1 cellular context compared by ENCODE assay signal in the genomic region with DNA sequence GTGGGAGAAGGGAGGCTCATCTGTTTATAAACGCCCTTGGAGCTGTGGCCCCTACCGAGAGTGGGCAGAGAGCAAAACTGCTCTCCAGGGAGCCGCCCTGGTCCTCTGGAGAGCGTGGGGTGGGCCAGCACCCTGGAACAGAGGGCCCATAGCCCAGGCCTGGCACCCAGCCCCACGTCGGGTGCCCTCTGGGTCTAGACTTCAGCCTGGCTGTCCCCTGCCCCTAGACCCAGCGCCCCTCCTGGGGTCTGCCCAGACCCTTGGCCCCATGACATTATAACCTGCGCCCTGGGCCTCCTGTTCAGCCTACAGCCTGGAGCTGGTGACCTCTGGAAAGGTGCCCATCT.
TF ChIP-seq lines count a peak whose summit lies in the region.

No MANE protein-coding gene starts in this region.

TF ChIP-seq in HepG2, 621 proteins besides CTCF, POLR2A, EP300 and RAD21:
- TF ChIP-seq, protein P1, sequence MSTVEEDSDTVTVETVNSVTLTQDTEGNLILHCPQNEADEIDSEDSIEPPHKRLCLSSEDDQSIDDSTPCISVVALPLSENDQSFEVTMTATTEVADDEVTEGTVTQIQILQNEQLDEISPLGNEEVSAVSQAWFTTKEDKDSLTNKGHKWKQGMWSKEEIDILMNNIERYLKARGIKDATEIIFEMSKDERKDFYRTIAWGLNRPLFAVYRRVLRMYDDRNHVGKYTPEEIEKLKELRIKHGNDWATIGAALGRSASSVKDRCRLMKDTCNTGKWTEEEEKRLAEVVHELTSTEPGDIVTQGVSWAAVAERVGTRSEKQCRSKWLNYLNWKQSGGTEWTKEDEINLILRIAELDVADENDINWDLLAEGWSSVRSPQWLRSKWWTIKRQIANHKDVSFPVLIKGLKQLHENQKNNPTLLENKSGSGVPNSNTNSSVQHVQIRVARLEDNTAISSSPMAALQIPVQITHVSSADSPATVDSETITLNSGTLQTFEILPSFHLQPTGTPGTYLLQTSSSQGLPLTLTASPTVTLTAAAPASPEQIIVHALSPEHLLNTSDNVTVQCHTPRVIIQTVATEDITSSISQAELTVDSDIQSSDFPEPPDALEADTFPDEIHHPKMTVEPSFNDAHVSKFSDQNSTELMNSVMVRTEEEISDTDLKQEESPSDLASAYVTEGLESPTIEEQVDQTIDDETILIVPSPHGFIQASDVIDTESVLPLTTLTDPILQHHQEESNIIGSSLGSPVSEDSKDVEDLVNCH (CRISPR knock-in tag; IDR thresholded peaks at IDR 0.05): no peak
- TF ChIP-seq ZFX (CRISPR knock-in tag; IDR thresholded peaks at IDR 0.05; ENCODE audit: low read depth): 0 out of 2 replicates have a peak, but pooled peaks have one; percentile 7
- no peak for TF ChIP-seq ZNF678 (CRISPR knock-in tag; IDR thresholded peaks at IDR 0.05)
- TF ChIP-seq ZNF83 (CRISPR knock-in tag; IDR thresholded peaks at IDR 0.05; ENCODE audit: borderline replicate concordance): no peak
- TF ChIP-seq ZNF143 (CRISPR knock-in tag; IDR thresholded peaks at IDR 0.05): no peak
- TF ChIP-seq HOXA3 (CRISPR knock-in tag; IDR thresholded peaks at IDR 0.05): no peak
- no peak for TF ChIP-seq ZNF33A (CRISPR knock-in tag; IDR thresholded peaks at IDR 0.05; ENCODE audit: borderline replicate concordance)
- TF ChIP-seq, protein P2, sequence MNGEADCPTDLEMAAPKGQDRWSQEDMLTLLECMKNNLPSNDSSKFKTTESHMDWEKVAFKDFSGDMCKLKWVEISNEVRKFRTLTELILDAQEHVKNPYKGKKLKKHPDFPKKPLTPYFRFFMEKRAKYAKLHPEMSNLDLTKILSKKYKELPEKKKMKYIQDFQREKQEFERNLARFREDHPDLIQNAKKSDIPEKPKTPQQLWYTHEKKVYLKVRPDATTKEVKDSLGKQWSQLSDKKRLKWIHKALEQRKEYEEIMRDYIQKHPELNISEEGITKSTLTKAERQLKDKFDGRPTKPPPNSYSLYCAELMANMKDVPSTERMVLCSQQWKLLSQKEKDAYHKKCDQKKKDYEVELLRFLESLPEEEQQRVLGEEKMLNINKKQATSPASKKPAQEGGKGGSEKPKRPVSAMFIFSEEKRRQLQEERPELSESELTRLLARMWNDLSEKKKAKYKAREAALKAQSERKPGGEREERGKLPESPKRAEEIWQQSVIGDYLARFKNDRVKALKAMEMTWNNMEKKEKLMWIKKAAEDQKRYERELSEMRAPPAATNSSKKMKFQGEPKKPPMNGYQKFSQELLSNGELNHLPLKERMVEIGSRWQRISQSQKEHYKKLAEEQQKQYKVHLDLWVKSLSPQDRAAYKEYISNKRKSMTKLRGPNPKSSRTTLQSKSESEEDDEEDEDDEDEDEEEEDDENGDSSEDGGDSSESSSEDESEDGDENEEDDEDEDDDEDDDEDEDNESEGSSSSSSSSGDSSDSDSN (CRISPR knock-in tag; IDR thresholded peaks at IDR 0.05): no peak
- no peak for TF ChIP-seq CC2D1A (CRISPR knock-in tag; IDR thresholded peaks at IDR 0.05)
- no peak for TF ChIP-seq ZNF530 (CRISPR knock-in tag; IDR thresholded peaks at IDR 0.05; ENCODE audit: low read depth)
- TF ChIP-seq HNRNPL (IDR thresholded peaks at IDR 0.05; ENCODE audit: low read depth, low read length): peak; percentile 86
- 0 out of 2 replicates have a peak, but pooled peaks have one; percentile 27 for TF ChIP-seq TARDBP (CRISPR knock-in tag; IDR thresholded peaks at IDR 0.05)
- TF ChIP-seq, protein P3, sequence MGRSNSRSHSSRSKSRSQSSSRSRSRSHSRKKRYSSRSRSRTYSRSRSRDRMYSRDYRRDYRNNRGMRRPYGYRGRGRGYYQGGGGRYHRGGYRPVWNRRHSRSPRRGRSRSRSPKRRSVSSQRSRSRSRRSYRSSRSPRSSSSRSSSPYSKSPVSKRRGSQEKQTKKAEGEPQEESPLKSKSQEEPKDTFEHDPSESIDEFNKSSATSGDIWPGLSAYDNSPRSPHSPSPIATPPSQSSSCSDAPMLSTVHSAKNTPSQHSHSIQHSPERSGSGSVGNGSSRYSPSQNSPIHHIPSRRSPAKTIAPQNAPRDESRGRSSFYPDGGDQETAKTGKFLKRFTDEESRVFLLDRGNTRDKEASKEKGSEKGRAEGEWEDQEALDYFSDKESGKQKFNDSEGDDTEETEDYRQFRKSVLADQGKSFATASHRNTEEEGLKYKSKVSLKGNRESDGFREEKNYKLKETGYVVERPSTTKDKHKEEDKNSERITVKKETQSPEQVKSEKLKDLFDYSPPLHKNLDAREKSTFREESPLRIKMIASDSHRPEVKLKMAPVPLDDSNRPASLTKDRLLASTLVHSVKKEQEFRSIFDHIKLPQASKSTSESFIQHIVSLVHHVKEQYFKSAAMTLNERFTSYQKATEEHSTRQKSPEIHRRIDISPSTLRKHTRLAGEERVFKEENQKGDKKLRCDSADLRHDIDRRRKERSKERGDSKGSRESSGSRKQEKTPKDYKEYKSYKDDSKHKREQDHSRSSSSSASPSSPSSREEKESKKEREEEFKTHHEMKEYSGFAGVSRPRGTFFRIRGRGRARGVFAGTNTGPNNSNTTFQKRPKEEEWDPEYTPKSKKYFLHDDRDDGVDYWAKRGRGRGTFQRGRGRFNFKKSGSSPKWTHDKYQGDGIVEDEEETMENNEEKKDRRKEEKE (IDR thresholded peaks at IDR 0.05): no peak
- TF ChIP-seq HIVEP1 (CRISPR knock-in tag; IDR thresholded peaks at IDR 0.05): peak; percentile 43; the same call in 1 of the 2 replicates
- TF ChIP-seq, protein P4, sequence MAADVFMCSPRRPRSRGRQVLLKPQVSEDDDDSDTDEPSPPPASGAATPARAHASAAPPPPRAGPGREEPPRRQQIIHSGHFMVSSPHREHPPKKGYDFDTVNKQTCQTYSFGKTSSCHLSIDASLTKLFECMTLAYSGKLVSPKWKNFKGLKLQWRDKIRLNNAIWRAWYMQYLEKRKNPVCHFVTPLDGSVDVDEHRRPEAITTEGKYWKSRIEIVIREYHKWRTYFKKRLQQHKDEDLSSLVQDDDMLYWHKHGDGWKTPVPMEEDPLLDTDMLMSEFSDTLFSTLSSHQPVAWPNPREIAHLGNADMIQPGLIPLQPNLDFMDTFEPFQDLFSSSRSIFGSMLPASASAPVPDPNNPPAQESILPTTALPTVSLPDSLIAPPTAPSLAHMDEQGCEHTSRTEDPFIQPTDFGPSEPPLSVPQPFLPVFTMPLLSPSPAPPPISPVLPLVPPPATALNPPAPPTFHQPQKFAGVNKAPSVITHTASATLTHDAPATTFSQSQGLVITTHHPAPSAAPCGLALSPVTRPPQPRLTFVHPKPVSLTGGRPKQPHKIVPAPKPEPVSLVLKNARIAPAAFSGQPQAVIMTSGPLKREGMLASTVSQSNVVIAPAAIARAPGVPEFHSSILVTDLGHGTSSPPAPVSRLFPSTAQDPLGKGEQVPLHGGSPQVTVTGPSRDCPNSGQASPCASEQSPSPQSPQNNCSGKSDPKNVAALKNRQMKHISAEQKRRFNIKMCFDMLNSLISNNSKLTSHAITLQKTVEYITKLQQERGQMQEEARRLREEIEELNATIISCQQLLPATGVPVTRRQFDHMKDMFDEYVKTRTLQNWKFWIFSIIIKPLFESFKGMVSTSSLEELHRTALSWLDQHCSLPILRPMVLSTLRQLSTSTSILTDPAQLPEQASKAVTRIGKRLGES (CRISPR knock-in tag; IDR thresholded peaks at IDR 0.05; ENCODE audit: borderline replicate concordance): no peak
- TF ChIP-seq, protein P5, sequence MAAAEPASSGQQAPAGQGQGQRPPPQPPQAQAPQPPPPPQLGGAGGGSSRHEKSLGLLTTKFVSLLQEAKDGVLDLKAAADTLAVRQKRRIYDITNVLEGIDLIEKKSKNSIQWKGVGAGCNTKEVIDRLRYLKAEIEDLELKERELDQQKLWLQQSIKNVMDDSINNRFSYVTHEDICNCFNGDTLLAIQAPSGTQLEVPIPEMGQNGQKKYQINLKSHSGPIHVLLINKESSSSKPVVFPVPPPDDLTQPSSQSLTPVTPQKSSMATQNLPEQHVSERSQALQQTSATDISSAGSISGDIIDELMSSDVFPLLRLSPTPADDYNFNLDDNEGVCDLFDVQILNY (CRISPR knock-in tag; conservative IDR thresholded peaks at IDR 0.05): no peak
- TF ChIP-seq CENPX (CRISPR knock-in tag; IDR thresholded peaks at IDR 0.05): no peak
- TF ChIP-seq TEAD2 (CRISPR knock-in tag; IDR thresholded peaks at IDR 0.05): no peak
- TF ChIP-seq ZNF468 (CRISPR knock-in tag; IDR thresholded peaks at IDR 0.05): no peak
- no peak for TF ChIP-seq NFKB2 (CRISPR knock-in tag; IDR thresholded peaks at IDR 0.05; ENCODE audit: borderline replicate concordance)
- no peak for TF ChIP-seq HNRNPLL (IDR thresholded peaks at IDR 0.05; ENCODE audit: low read depth, low read length, poor library complexity, severe bottlenecking)
- TF ChIP-seq, protein P6, sequence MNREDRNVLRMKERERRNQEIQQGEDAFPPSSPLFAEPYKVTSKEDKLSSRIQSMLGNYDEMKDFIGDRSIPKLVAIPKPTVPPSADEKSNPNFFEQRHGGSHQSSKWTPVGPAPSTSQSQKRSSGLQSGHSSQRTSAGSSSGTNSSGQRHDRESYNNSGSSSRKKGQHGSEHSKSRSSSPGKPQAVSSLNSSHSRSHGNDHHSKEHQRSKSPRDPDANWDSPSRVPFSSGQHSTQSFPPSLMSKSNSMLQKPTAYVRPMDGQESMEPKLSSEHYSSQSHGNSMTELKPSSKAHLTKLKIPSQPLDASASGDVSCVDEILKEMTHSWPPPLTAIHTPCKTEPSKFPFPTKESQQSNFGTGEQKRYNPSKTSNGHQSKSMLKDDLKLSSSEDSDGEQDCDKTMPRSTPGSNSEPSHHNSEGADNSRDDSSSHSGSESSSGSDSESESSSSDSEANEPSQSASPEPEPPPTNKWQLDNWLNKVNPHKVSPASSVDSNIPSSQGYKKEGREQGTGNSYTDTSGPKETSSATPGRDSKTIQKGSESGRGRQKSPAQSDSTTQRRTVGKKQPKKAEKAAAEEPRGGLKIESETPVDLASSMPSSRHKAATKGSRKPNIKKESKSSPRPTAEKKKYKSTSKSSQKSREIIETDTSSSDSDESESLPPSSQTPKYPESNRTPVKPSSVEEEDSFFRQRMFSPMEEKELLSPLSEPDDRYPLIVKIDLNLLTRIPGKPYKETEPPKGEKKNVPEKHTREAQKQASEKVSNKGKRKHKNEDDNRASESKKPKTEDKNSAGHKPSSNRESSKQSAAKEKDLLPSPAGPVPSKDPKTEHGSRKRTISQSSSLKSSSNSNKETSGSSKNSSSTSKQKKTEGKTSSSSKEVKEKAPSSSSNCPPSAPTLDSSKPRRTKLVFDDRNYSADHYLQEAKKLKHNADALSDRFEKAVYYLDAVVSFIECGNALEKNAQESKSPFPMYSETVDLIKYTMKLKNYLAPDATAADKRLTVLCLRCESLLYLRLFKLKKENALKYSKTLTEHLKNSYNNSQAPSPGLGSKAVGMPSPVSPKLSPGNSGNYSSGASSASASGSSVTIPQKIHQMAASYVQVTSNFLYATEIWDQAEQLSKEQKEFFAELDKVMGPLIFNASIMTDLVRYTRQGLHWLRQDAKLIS (CRISPR knock-in tag; IDR thresholded peaks at IDR 0.05): no peak
